Comparison of ENCODE assay signal across 24 cellular contexts in genomic region chr1:115810609-115811008, GRCh38. TPM values are rescaled to one million over a fixed set of nuclear protein-coding genes. Genes with fewer than 3 reads are reported as not detected.
DNase-seq lines count a peak whose midpoint lies in the region; ATAC-seq and TF ChIP-seq lines count a peak whose summit lies in the region.
"Had no signal": no experiment of that assay in that cellular context is flagged by ENCODE, and none has a peak within 500 bp of the region (broad histone marks: within the 10 kb centered on the region; RNA-seq: fewer than 3 reads in every experiment).

No MANE protein-coding gene starts in this region.

- H3K27ac ChIP-seq in C4-2B (peak overlapping the region; percentile 96), suprapubic skin (no peak overlapping the region)
- H3K27ac ChIP-seq: gastrocnemius medialis, psoas muscle, skin epidermis, tibial nerve had no signal

- no peak for TF ChIP-seq CTCF in C4-2B (conservative IDR thresholded peaks at IDR 0.05)
- no peak for TF ChIP-seq CTCF in suprapubic skin (IDR thresholded peaks at IDR 0.05)
- TF ChIP-seq CTCF in osteocyte (IDR thresholded peaks at IDR 0.05), result no peak

- no peak overlapping the region for H3K4me3 Mint-ChIP-seq in osteocyte (ENCODE audit: unreplicated experiment)
- H3K4me3 Mint-ChIP-seq: activated T-cell treated with anti-CD3 and anti-CD28 coated beads, Interleukin-2, amount 50 U/mL, for 72 hours; CD4-positive, CD25-positive, alpha-beta regulatory T cell; H9 had no signal

- no peak overlapping the region for H3K27ac Mint-ChIP-seq in osteocyte (ENCODE audit: unreplicated experiment)
- H3K27ac Mint-ChIP-seq: activated T-cell treated with anti-CD3 and anti-CD28 coated beads, Interleukin-2, amount 50 U/mL, for 72 hours; CD4-positive, CD25-positive, alpha-beta regulatory T cell; H9 had no signal

- WGBS in suprapubic skin, result 91% methylated on average over 2 of the region's 2 CpGs

- peak; percentile 12 for DNase-seq in DMS153 treated with DMSO at 0.1 percent for 48 hours (lab: John Stamatoyannopoulos, UW; ENCODE audit: unreplicated experiment)
- peak; percentile 79 for DNase-seq in NCI-H510A treated with DMSO at 0.1 percent for 48 hours (lab: John Stamatoyannopoulos, UW)
- peak in 1 of 2 donors; percentile 4 for DNase-seq in left colon
- DNase-seq in suprapubic skin (ENCODE audit: low spot score in 2 of 2), result no peak
- DNase-seq in osteocyte (ENCODE audit: extremely low spot score, unreplicated experiment), result no peak
- no peak for DNase-seq in stimulated activated naive CD8-positive, alpha-beta T cell treated with anti-CD3 and anti-CD28 coated beads, Interleukin-15, Interleukin-2, amounts not matched to agents 100 U/mL and 50 U/mL, for 24 hours
- DNase-seq: activated naive CD4-positive, alpha-beta T cell treated with anti-CD3 and anti-CD28 coated beads, Interleukin-2, amount 50 U/mL, for 16 hours; activated T-cell treated with anti-CD3 and anti-CD28 coated beads, Interleukin-2, amount 50 U/mL, for 72 hours; aorta; CD4-positive, CD25-positive, alpha-beta regulatory T cell; DND-41; gastrocnemius medialis; H9; kidney glomerular epithelial cell; MV-4-11; psoas muscle; stimulated activated naive CD4-positive, alpha-beta T cell had no signal

- H3K27me3 Mint-ChIP-seq in osteocyte (ENCODE audit: unreplicated experiment), result peaks cover 62% of the 10 kb centered on the region

- no peak for TF ChIP-seq POLR2A in suprapubic skin (IDR thresholded peaks at IDR 0.05)

- H3K36me3 ChIP-seq in suprapubic skin, result no peaks in the 10 kb centered on the region
- H3K36me3 ChIP-seq: gastrocnemius medialis, tibial nerve had no signal

- H3K4me1 Mint-ChIP-seq in osteocyte (ENCODE audit: unreplicated experiment), result no peaks in the 10 kb centered on the region
- H3K4me1 Mint-ChIP-seq: CD4-positive, CD25-positive, alpha-beta regulatory T cell had no signal

- peaks cover 19% of the 10 kb centered on the region for H3K4me1 ChIP-seq in suprapubic skin
- H3K4me1 ChIP-seq: gastrocnemius medialis, psoas muscle, tibial nerve had no signal

- H3K9me3 Mint-ChIP-seq in osteocyte (ENCODE audit: unreplicated experiment), result no peaks in the 10 kb centered on the region
- H3K9me3 Mint-ChIP-seq: activated T-cell treated with anti-CD3 and anti-CD28 coated beads, Interleukin-2, amount 50 U/mL, for 72 hours; CD4-positive, CD25-positive, alpha-beta regulatory T cell had no signal

- peak; percentile 49 for ATAC-seq in left colon
- no peak for ATAC-seq in GM18861 (IDR thresholded peaks at IDR 0.05; ENCODE audit: unreplicated experiment)
- ATAC-seq in stimulated activated naive CD8-positive, alpha-beta T cell treated with anti-CD3 and anti-CD28 coated beads, Interleukin-15, Interleukin-2, amounts not matched to agents 100 U/mL and 50 U/mL, for 24 hours, result no peak
- ATAC-seq: activated T-cell treated with anti-CD3 and anti-CD28 coated beads, Interleukin-2, amount 50 U/mL, for 72 hours; gastrocnemius medialis; K562; psoas muscle had no signal

- TF ChIP-seq EP300 in suprapubic skin (IDR thresholded peaks at IDR 0.05), result no peak

- no peak overlapping the region for H3K4me3 ChIP-seq in suprapubic skin
- H3K4me3 ChIP-seq: gastrocnemius medialis, K562, psoas muscle, skin epidermis, tibial nerve had no signal

- H3K27me3 ChIP-seq in suprapubic skin, result no peaks in the 10 kb centered on the region
- H3K27me3 ChIP-seq: gastrocnemius medialis, tibial nerve had no signal

- H3K9me3 ChIP-seq in suprapubic skin, result no peaks in the 10 kb centered on the region
- H3K9me3 ChIP-seq: gastrocnemius medialis, psoas muscle, tibial nerve had no signal

- no peaks in the 10 kb centered on the region for H3K36me3 Mint-ChIP-seq in osteocyte (ENCODE audit: unreplicated experiment)
- H3K36me3 Mint-ChIP-seq: CD4-positive, CD25-positive, alpha-beta regulatory T cell had no signal

- intact Hi-C loops in left colon (cut with DNase I, micrococcal nuclease), result no loop called here

RNA-seq across cellular contexts. Expression of gene NHLH2, which starts 30.3 kb away (rescaled TPM):
- total RNA-seq in left colon (not detected), suprapubic skin (1 to 10 TPM; 1.1 to 1.8 (median 1.6) TPM), osteocyte (not detected in 2 replicates)
- total RNA-seq: activated CD8-positive, alpha-beta memory T cell treated with anti-CD3 and anti-CD28 coated beads for 36 hours; aorta; CD4-positive, CD25-positive, alpha-beta regulatory T cell; gastrocnemius medialis; K562; psoas muscle; RPMI7951 had no signal

RNA-seq across cellular contexts. Expression of gene CASQ2, which starts 42.1 kb away (rescaled TPM):
- 1 to 10 TPM in 1 of 2 donors, under 1 TPM in 1; 0.46 to 6.6 TPM for total RNA-seq in left colon
- total RNA-seq in suprapubic skin, result 1 to 10 TPM; 1.5 to 3.6 (median 2.5) TPM
- total RNA-seq in osteocyte, result not detected in 2 replicates
- total RNA-seq: activated CD8-positive, alpha-beta memory T cell treated with anti-CD3 and anti-CD28 coated beads for 36 hours; activated T-cell treated with anti-CD3 and anti-CD28 coated beads, Interleukin-2, amount 50 U/mL, for 72 hours; CD4-positive, CD25-positive, alpha-beta regulatory T cell; H9; K562; RPMI7951 had no signal

Comparison
In these comparisons a context has a peak if more than half of its experiments do, and no peak if none do; other contexts are left out.
1. DNase-seq: peak in DMS153 treated with DMSO at 0.1 percent for 48 hours (single experiment) and NCI-H510A treated with DMSO at 0.1 percent for 48 hours (single experiment); none in suprapubic skin (0 of 2), osteocyte (single experiment) and stimulated activated naive CD8-positive, alpha-beta T cell treated with anti-CD3 and anti-CD28 coated beads, Interleukin-15, Interleukin-2, amounts not matched to agents 100 U/mL and 50 U/mL, for 24 hours (single experiment).